Comparison of ENCODE assay signal across 1 cellular context in genomic region chr10:88545359-88545758, GRCh38.
TF ChIP-seq lines count a peak whose summit lies in the region.

No MANE protein-coding gene starts in this region.

TF ChIP-seq in HEK293, 187 proteins besides CTCF, POLR2A, EP300 and RAD21 (continued from another document):
- TF ChIP-seq ZNF623 (tag by site-specific recombination; IDR thresholded peaks at IDR 0.05) (no peak), ZNF133 (tag by site-specific recombination; IDR thresholded peaks at IDR 0.05) (peak; percentile 49; the same call in 1 of the 2 replicates), ZBTB48 (tag by site-specific recombination; IDR thresholded peaks at IDR 0.05) (no peak), ZNF19 (tag by site-specific recombination; IDR thresholded peaks at IDR 0.05; ENCODE audit: low read depth) (no peak), ZNF561 (tag by site-specific recombination; IDR thresholded peaks at IDR 0.05; ENCODE audit: borderline replicate concordance) (no peak), ZNF658 (tag by site-specific recombination; IDR thresholded peaks at IDR 0.05) (no peak), ZNF639 (tag by site-specific recombination; IDR thresholded peaks at IDR 0.05) (no peak), MZF1 (tag by site-specific recombination; IDR thresholded peaks at IDR 0.05; ENCODE audit: borderline replicate concordance) (peak; percentile 54; the same call in 1 of the 2 replicates), KLF1 (tag by site-specific recombination; IDR thresholded peaks at IDR 0.05) (peak; percentile 47; the same call in 1 of the 2 replicates), WT1 (tag by site-specific recombination; IDR thresholded peaks at IDR 0.05) (0 out of 2 replicates have a peak, but pooled peaks have one; percentile 28), FEZF1 (tag by site-specific recombination; IDR thresholded peaks at IDR 0.05) (peak; percentile 16; the same call in 1 of the 2 replicates), ZNF791 (tag by site-specific recombination; IDR thresholded peaks at IDR 0.05) (no peak), ZNF580 (tag by site-specific recombination; IDR thresholded peaks at IDR 0.05) (no peak), ZNF692 (tag by site-specific recombination; IDR thresholded peaks at IDR 0.05) (peak; percentile 34; the same call in 1 of the 2 replicates), BCL6B (tag by site-specific recombination; IDR thresholded peaks at IDR 0.05) (no peak), ZNF18 (tag by site-specific recombination; IDR thresholded peaks at IDR 0.05) (no peak), PRDM4 (tag by site-specific recombination; IDR thresholded peaks at IDR 0.05) (no peak), ZNF664 (tag by site-specific recombination; IDR thresholded peaks at IDR 0.05) (no peak), GLIS1 (tag by site-specific recombination; IDR thresholded peaks at IDR 0.05) (0 out of 2 replicates have a peak, but pooled peaks have one; percentile 10), ZBTB1 (tag by site-specific recombination; IDR thresholded peaks at IDR 0.05) (no peak)
